In the genomic region with DNA sequence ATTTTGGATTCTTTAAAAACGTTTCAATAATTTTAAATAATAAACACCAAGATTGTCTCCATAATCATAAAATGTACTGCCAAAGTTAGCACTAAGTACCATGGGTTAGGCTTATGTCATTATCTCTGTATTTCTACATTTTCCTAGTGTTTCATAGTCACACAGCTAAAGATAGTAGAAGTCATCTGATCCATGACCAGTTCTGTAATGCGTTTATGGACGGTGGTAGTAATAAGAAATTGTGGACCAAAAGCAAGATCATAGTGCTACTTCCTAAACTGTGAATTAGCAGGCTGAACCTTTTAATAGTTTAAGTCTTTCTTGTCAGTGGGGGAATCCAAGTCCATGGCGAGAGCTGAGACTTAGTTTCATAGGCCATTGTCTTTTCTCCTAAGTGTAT, we compare ENCODE assay signal across 1 cellular context.
TF ChIP-seq lines count a peak whose summit lies in the region.

No MANE protein-coding gene starts in this region.

TF ChIP-seq in IMR-90, 13 proteins besides CTCF, POLR2A, EP300 and RAD21:
- TF ChIP-seq RCOR1 (IDR thresholded peaks at IDR 0.05; ENCODE audit: insufficient replicate concordance, low read length) (no peak), CEBPB (IDR thresholded peaks at IDR 0.05; ENCODE audit: low read depth, low read length) (no peak), BHLHE40 (IDR thresholded peaks at IDR 0.05; ENCODE audit: low read depth, low read length) (no peak), MXI1 (IDR thresholded peaks at IDR 0.05; ENCODE audit: borderline replicate concordance, low read depth, low read length) (no peak), CHD1 (IDR thresholded peaks at IDR 0.05; ENCODE audit: low read depth, low read length) (no peak), FOS (IDR thresholded peaks at IDR 0.05; ENCODE audit: low read depth, low read length) (no peak), SMC3 (IDR thresholded peaks at IDR 0.05; ENCODE audit: low read depth, low read length) (no peak), MAZ (IDR thresholded peaks at IDR 0.05; ENCODE audit: borderline replicate concordance, low read depth, low read length) (no peak), MAFK (IDR thresholded peaks at IDR 0.05; ENCODE audit: low read depth, low read length) (no peak), NFE2L2 (IDR thresholded peaks at IDR 0.05; ENCODE audit: low read depth, low read length) (no peak), RFX5 (IDR thresholded peaks at IDR 0.05; ENCODE audit: low read depth, low read length) (no peak)
- TF ChIP-seq, protein P1, sequence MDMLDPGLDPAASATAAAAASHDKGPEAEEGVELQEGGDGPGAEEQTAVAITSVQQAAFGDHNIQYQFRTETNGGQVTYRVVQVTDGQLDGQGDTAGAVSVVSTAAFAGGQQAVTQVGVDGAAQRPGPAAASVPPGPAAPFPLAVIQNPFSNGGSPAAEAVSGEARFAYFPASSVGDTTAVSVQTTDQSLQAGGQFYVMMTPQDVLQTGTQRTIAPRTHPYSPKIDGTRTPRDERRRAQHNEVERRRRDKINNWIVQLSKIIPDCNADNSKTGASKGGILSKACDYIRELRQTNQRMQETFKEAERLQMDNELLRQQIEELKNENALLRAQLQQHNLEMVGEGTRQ (IDR thresholded peaks at IDR 0.05; ENCODE audit: low read depth, low read length): no peak
- TF ChIP-seq, protein P2, sequence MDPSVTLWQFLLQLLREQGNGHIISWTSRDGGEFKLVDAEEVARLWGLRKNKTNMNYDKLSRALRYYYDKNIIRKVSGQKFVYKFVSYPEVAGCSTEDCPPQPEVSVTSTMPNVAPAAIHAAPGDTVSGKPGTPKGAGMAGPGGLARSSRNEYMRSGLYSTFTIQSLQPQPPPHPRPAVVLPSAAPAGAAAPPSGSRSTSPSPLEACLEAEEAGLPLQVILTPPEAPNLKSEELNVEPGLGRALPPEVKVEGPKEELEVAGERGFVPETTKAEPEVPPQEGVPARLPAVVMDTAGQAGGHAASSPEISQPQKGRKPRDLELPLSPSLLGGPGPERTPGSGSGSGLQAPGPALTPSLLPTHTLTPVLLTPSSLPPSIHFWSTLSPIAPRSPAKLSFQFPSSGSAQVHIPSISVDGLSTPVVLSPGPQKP (IDR thresholded peaks at IDR 0.05; ENCODE audit: borderline replicate concordance, low read depth, low read length): no peak
